Comparison of ENCODE assay signal across 17 cellular contexts in genomic region chr15:61151791-61152190, GRCh38.
DNase-seq lines count a peak whose midpoint lies in the region; ATAC-seq and TF ChIP-seq lines count a peak whose summit lies in the region.
"Had no signal": no experiment of that assay in that cellular context is flagged by ENCODE, and none has a peak within 500 bp of the region (broad histone marks: within the 10 kb centered on the region; RNA-seq: fewer than 3 reads in every experiment).

No MANE protein-coding gene starts in this region.

- CTCF ChIA-PET in CD4-positive, alpha-beta T cell (lab: Charles Lee) = no interaction called here

- H3K27ac ChIP-seq in caudate nucleus (ENCODE audit: low read depth, low read length) (peak overlapping the region; percentile 26), layer of hippocampus (ENCODE audit: low read depth, low read length) (peak overlapping the region; percentile 61)
- no peak overlapping the region for H3K27ac ChIP-seq in CD4-positive, alpha-beta T cell (ENCODE audit: low read depth, low read length)
- H3K27ac ChIP-seq: HL-60 had no signal

- no peak overlapping the region for H3K27ac Mint-ChIP-seq in CD4-positive, alpha-beta T cell
- H3K27ac Mint-ChIP-seq: CD4-positive, CD25-positive, alpha-beta regulatory T cell had no signal

- POLR2A ChIA-PET in CD4-positive, alpha-beta T cell (lab: Charles Lee) = no interaction called here

- no peaks in the 10 kb centered on the region for H3K4me1 Mint-ChIP-seq in CD4-positive, alpha-beta T cell (ENCODE audit: low read depth)
- H3K4me1 Mint-ChIP-seq: CD4-positive, CD25-positive, alpha-beta regulatory T cell had no signal

- peak in 7 of 61 donors; percentile 6 to 47 (median 11) for DNase-seq in caudate nucleus (lab: John Stamatoyannopoulos, UW)
- peak; percentile 71 for DNase-seq in pons (ENCODE audit: low spot score)
- DNase-seq in epidermal melanocyte (ENCODE audit: insufficient read length, low spot score) = no peak
- no peak for DNase-seq in stimulated activated CD4-positive, alpha-beta T cell treated with anti-CD3 and anti-CD28 coated beads, Interleukin-4, amount 100 ng/mL, for 1 hour
- no peak for DNase-seq in germinal center (ENCODE audit: low spot score)
- DNase-seq in CD4-positive, alpha-beta T cell = no peak
- DNase-seq: BE2C; Caco-2; CD4-positive, CD25-positive, alpha-beta regulatory T cell; DMS153; DMS79; GDM1; GOT3; H7 had no signal

- peaks cover 62% of the 10 kb centered on the region for H3K27me3 Mint-ChIP-seq in CD4-positive, alpha-beta T cell

- ATAC-seq in CD4-positive, alpha-beta T cell (ENCODE audit: poor library complexity) = no peak
- ATAC-seq: HCT116 had no signal

- no peaks in the 10 kb centered on the region for H3K9me3 ChIP-seq in CD4-positive, alpha-beta T cell (ENCODE audit: control insufficient read depth, low read length)
- H3K9me3 ChIP-seq: BE2C, Caco-2 had no signal

- TF ChIP-seq CTCF in CD4-positive, alpha-beta T cell (IDR thresholded peaks at IDR 0.05) = no peak

- H3K4me3 Mint-ChIP-seq in CD4-positive, alpha-beta T cell = no peak overlapping the region
- H3K4me3 Mint-ChIP-seq: CD4-positive, CD25-positive, alpha-beta regulatory T cell had no signal

- H3K27me3 ChIP-seq in layer of hippocampus (ENCODE audit: control insufficient read depth, insufficient read depth, low read length) = no peaks in the 10 kb centered on the region
- H3K27me3 ChIP-seq in CD4-positive, alpha-beta T cell (ENCODE audit: control insufficient read depth, insufficient read depth, low read length) = peaks cover 13% of the 10 kb centered on the region
- H3K27me3 ChIP-seq: BE2C had no signal

- no peaks in the 10 kb centered on the region for H3K36me3 Mint-ChIP-seq in CD4-positive, alpha-beta T cell (ENCODE audit: low read depth)
- H3K36me3 Mint-ChIP-seq: CD4-positive, CD25-positive, alpha-beta regulatory T cell had no signal

- H3K9me3 Mint-ChIP-seq in CD4-positive, alpha-beta T cell = no peaks in the 10 kb centered on the region
- H3K9me3 Mint-ChIP-seq: CD4-positive, CD25-positive, alpha-beta regulatory T cell had no signal

- intact Hi-C loops in CD4-positive, alpha-beta T cell (cut with DNase I, micrococcal nuclease) = no loop called here
